8 cellular contexts compared by ENCODE assay signal in genomic region chr10:32377458-32378370, GRCh38. TPM values are rescaled to one million over a fixed set of nuclear protein-coding genes. Genes with fewer than 3 reads are reported as not detected.
A peak's percentile ranks its signal among the peaks of the same experiment; 100 is the strongest.
DNase-seq lines count a peak whose midpoint lies in the region; ATAC-seq and TF ChIP-seq lines count a peak whose summit lies in the region.

No MANE protein-coding gene starts in this region.

- DNase-seq in NCI-H2081 (lab: John Stamatoyannopoulos, UW) (peak; percentile 24 to 48), NCI-H2081 treated with DMSO at 0.1 percent for 48 hours (lab: John Stamatoyannopoulos, UW) (no peak), NB4 (ENCODE audit: low read depth) (peak; percentile 53), foreskin melanocyte (peak; percentile 54), osteoblast (ENCODE audit: insufficient read length, low spot score, missing footprints) (no peak), T1000 (lab: John Stamatoyannopoulos, UW) (no peak)
- DNase-seq in activated CD4-positive, alpha-beta T cell treated with anti-CD3 and anti-CD28 coated beads, Interleukin-2, amount 10 ng/mL, durations not matched to agents 7 days and 5 days, result peak; percentile 57

- H3K9me3 ChIP-seq in osteoblast (ENCODE audit: low read depth, low read length), result no peaks in the 10 kb centered on the region

- peaks cover 34% of the 10 kb centered on the region for H3K4me1 Mint-ChIP-seq in activated CD4-positive, alpha-beta T cell treated with anti-CD3 and anti-CD28 coated beads, Interleukin-2, amount 10 ng/mL, durations not matched to agents 7 days and 5 days

- POLR2A ChIA-PET in activated CD4-positive, alpha-beta T cell treated with anti-CD3 and anti-CD28 coated beads, Interleukin-2, amount 10 ng/mL, durations not matched to agents 7 days and 5 days (lab: Charles Lee), result interaction anchor here (0.6 kb wide), 1 partner anchor 68 kb away, joined by 3 read pairs; the partner anchor contains the start of gene CCDC7

- H3K27me3 Mint-ChIP-seq in activated CD4-positive, alpha-beta T cell treated with anti-CD3 and anti-CD28 coated beads, Interleukin-2, amount 10 ng/mL, durations not matched to agents 7 days and 5 days, result no peaks in the 10 kb centered on the region

- H3K4me3 Mint-ChIP-seq in activated CD4-positive, alpha-beta T cell treated with anti-CD3 and anti-CD28 coated beads, Interleukin-2, amount 10 ng/mL, durations not matched to agents 7 days and 5 days, result no peak overlapping the region

- H3K4me2 ChIP-seq in osteoblast (ENCODE audit: insufficient read depth, low read length), result peak overlapping the region; percentile 95

- H3K9me3 Mint-ChIP-seq in activated CD4-positive, alpha-beta T cell treated with anti-CD3 and anti-CD28 coated beads, Interleukin-2, amount 10 ng/mL, durations not matched to agents 7 days and 5 days, result peaks cover 2% of the 10 kb centered on the region

- peak overlapping the region; percentile 71 for H2AFZ ChIP-seq in osteoblast (ENCODE audit: low read length)

- H4K20me1 ChIP-seq in osteoblast (ENCODE audit: insufficient read depth, low read length), result peaks cover 6% of the 10 kb centered on the region

- no peak for TF ChIP-seq POLR2A in NB4 (IDR thresholded peaks at IDR 0.05; ENCODE audit: extremely low read depth, insufficient read length)

- H3K27me3 ChIP-seq in osteoblast (ENCODE audit: insufficient read depth, low read length), result no peaks in the 10 kb centered on the region

- H3K27ac ChIP-seq in osteoblast (ENCODE audit: low read depth, low read length), result peak overlapping the region; percentile 81

- no peaks in the 10 kb centered on the region for H3K36me3 ChIP-seq in osteoblast (ENCODE audit: insufficient read depth, low read length)

- H3K79me2 ChIP-seq in osteoblast (ENCODE audit: insufficient read depth, low read length), result peaks cover 50% of the 10 kb centered on the region

- ATAC-seq in GM21528 (IDR thresholded peaks at IDR 0.05; ENCODE audit: low FRiP score, unreplicated experiment), result peak; percentile 33

- CTCF ChIA-PET in activated CD4-positive, alpha-beta T cell treated with anti-CD3 and anti-CD28 coated beads, Interleukin-2, amount 10 ng/mL, durations not matched to agents 7 days and 5 days (lab: Charles Lee), result interaction anchor here (0.6 to 2.0 kb wide), 14 partner anchors 8 to 578 kb away, joined by 3 to 6 read pairs (median 3); no protein-coding TSS in a partner anchor

- peak; percentile 16 for TF ChIP-seq CTCF in NB4 (IDR thresholded peaks at IDR 0.05; ENCODE audit: low read depth, low read length)
- TF ChIP-seq CTCF in osteoblast (IDR thresholded peaks at IDR 0.05; ENCODE audit: extremely low read depth, low read depth, low read length), result peak; percentile 55

- H3K36me3 Mint-ChIP-seq in activated CD4-positive, alpha-beta T cell treated with anti-CD3 and anti-CD28 coated beads, Interleukin-2, amount 10 ng/mL, durations not matched to agents 7 days and 5 days (ENCODE audit: low read depth), result peaks cover 16% of the 10 kb centered on the region

- peaks cover 4% of the 10 kb centered on the region for H3K4me1 ChIP-seq in osteoblast (ENCODE audit: insufficient read depth, low read length)

- peak overlapping the region; percentile 82 for H3K4me3 ChIP-seq in NB4 (ENCODE audit: low read depth, low read length)
- H3K4me3 ChIP-seq in osteoblast (ENCODE audit: insufficient read depth, low read length), result peak overlapping the region; percentile 75

- H3K27ac Mint-ChIP-seq in activated CD4-positive, alpha-beta T cell treated with anti-CD3 and anti-CD28 coated beads, Interleukin-2, amount 10 ng/mL, durations not matched to agents 7 days and 5 days, result no peak overlapping the region

RNA-seq across cellular contexts. Expression of gene EPC1, which starts 30.8 kb away (rescaled TPM):
- total RNA-seq in activated CD4-positive, alpha-beta T cell treated with anti-CD3 and anti-CD28 coated beads, Interleukin-2, amount 10 ng/mL, durations not matched to agents 7 days and 5 days, result 10 to 100 TPM; 47.6 to 54.2 TPM
- total RNA-seq in osteoblast, result 30.8 and 32.4 TPM in 2 replicates

Comparison
In these comparisons a context has a peak if more than half of its experiments do, and no peak if none do; other contexts are left out.
1. DNase-seq: peak in NCI-H2081 (2 of 2), NB4 (single experiment), activated CD4-positive, alpha-beta T cell treated with anti-CD3 and anti-CD28 coated beads, Interleukin-2, amount 10 ng/mL, durations not matched to agents 7 days and 5 days (single experiment) and foreskin melanocyte (single experiment); none in NCI-H2081 treated with DMSO at 0.1 percent for 48 hours (single experiment), osteoblast (single experiment) and T1000 (single experiment).